ENCODE assay signal across 24 cellular contexts in genomic region chr10:115659616-115660015, GRCh38.
"Had no signal": no experiment of that assay in that cellular context is flagged by ENCODE, and none has a peak within 500 bp of the region (broad histone marks: within the 10 kb centered on the region; RNA-seq: fewer than 3 reads in every experiment).

No MANE protein-coding gene starts in this region.

- H3K4me2 ChIP-seq: neural progenitor cell had no signal

- H2AFZ ChIP-seq: neural progenitor cell had no signal

- H3K36me3 Mint-ChIP-seq: activated CD4-positive, alpha-beta memory T cell treated with anti-CD3 and anti-CD28 coated beads for 36 hours; activated CD8-positive, alpha-beta memory T cell treated with anti-CD3 and anti-CD28 coated beads, Interleukin-2, amount 10 ng/mL, durations not matched to agents 7 days and 5 days; activated naive CD8-positive, alpha-beta T cell treated with anti-CD3 and anti-CD28 coated beads for 36 hours; naive B cell; neural progenitor cell; stimulated activated naive B cell treated with anti-CD40 and anti-IgM and Interleukin-4, amounts not matched to agents 10 μg/mL and 1 μg/mL and 100 μg/mL, for 72 hours; WTC11 had no signal

- H3K4me3 ChIP-seq: cardiac muscle cell, esophagus squamous epithelium, neural progenitor cell, prostate gland, right atrium auricular region, spleen, upper lobe of right lung had no signal

- H3K36me3 ChIP-seq: cardiac muscle cell, esophagus squamous epithelium, neural progenitor cell, prostate gland, right atrium auricular region, spleen, upper lobe of right lung had no signal

- FAIRE-seq: kidney, TTC549 had no signal

- ATAC-seq: activated CD4-positive, alpha-beta T cell treated with anti-CD3 and anti-CD28 coated beads for 36 hours; activated CD8-positive, alpha-beta memory T cell treated with anti-CD3 and anti-CD28 coated beads, Interleukin-2, amount 10 ng/mL, durations not matched to agents 7 days and 5 days; effector memory CD8-positive, alpha-beta T cell; left lobe of liver; stimulated activated naive B cell treated with anti-CD40 and anti-IgM and Interleukin-4, amounts not matched to agents 10 μg/mL and 1 μg/mL and 100 μg/mL, for 72 hours; upper lobe of right lung; WTC11 had no signal

- H3K27ac ChIP-seq: cardiac muscle cell, esophagus squamous epithelium, neural progenitor cell, prostate gland, right atrium auricular region, spleen, upper lobe of right lung had no signal

- H3K27ac Mint-ChIP-seq: activated CD4-positive, alpha-beta memory T cell treated with anti-CD3 and anti-CD28 coated beads for 36 hours; activated CD4-positive, alpha-beta T cell treated with anti-CD3 and anti-CD28 coated beads for 36 hours; activated CD8-positive, alpha-beta memory T cell treated with anti-CD3 and anti-CD28 coated beads, Interleukin-2, amount 10 ng/mL, durations not matched to agents 7 days and 5 days; activated naive CD8-positive, alpha-beta T cell treated with anti-CD3 and anti-CD28 coated beads for 36 hours; effector memory CD8-positive, alpha-beta T cell; naive B cell; neural progenitor cell; stimulated activated naive B cell treated with anti-CD40 and anti-IgM and Interleukin-4, amounts not matched to agents 10 μg/mL and 1 μg/mL and 100 μg/mL, for 72 hours; WTC11 had no signal

- H3K4me1 ChIP-seq: esophagus squamous epithelium, neural progenitor cell, prostate gland, right atrium auricular region, spleen, upper lobe of right lung had no signal

- H3K4me3 Mint-ChIP-seq: activated CD4-positive, alpha-beta memory T cell treated with anti-CD3 and anti-CD28 coated beads for 36 hours; activated CD4-positive, alpha-beta T cell treated with anti-CD3 and anti-CD28 coated beads for 36 hours; activated CD8-positive, alpha-beta memory T cell treated with anti-CD3 and anti-CD28 coated beads, Interleukin-2, amount 10 ng/mL, durations not matched to agents 7 days and 5 days; activated naive CD8-positive, alpha-beta T cell treated with anti-CD3 and anti-CD28 coated beads for 36 hours; effector memory CD8-positive, alpha-beta T cell; naive B cell; neural progenitor cell; stimulated activated naive B cell treated with anti-CD40 and anti-IgM and Interleukin-4, amounts not matched to agents 10 μg/mL and 1 μg/mL and 100 μg/mL, for 72 hours; WTC11 had no signal

- H3K9me3 ChIP-seq: esophagus squamous epithelium, prostate gland, right atrium auricular region, spleen, upper lobe of right lung had no signal

- DNase-seq: activated CD4-positive, alpha-beta memory T cell treated with anti-CD3 and anti-CD28 coated beads for 36 hours; activated CD4-positive, alpha-beta T cell treated with anti-CD3 and anti-CD28 coated beads for 36 hours; activated CD8-positive, alpha-beta memory T cell treated with anti-CD3 and anti-CD28 coated beads, Interleukin-2, amount 10 ng/mL, durations not matched to agents 7 days and 5 days; activated naive CD4-positive, alpha-beta T cell; activated naive CD8-positive, alpha-beta T cell treated with anti-CD3 and anti-CD28 coated beads for 36 hours; anterior cingulate cortex; effector memory CD8-positive, alpha-beta T cell; esophagus squamous epithelium; foreskin melanocyte; glutamatergic neuron; kidney; midbrain; naive B cell; spleen; stimulated activated naive B cell treated with anti-CD40 and anti-IgM and Interleukin-4, amounts not matched to agents 10 μg/mL and 1 μg/mL and 100 μg/mL, for 72 hours; T-helper 2 cell; upper lobe of right lung had no signal

- H3K27me3 ChIP-seq: cardiac muscle cell, esophagus squamous epithelium, neural progenitor cell, right atrium auricular region, spleen, upper lobe of right lung had no signal

- H3K4me1 Mint-ChIP-seq: activated CD4-positive, alpha-beta T cell treated with anti-CD3 and anti-CD28 coated beads for 36 hours; activated CD8-positive, alpha-beta memory T cell treated with anti-CD3 and anti-CD28 coated beads, Interleukin-2, amount 10 ng/mL, durations not matched to agents 7 days and 5 days; activated naive CD8-positive, alpha-beta T cell treated with anti-CD3 and anti-CD28 coated beads for 36 hours; naive B cell; neural progenitor cell; stimulated activated naive B cell treated with anti-CD40 and anti-IgM and Interleukin-4, amounts not matched to agents 10 μg/mL and 1 μg/mL and 100 μg/mL, for 72 hours; WTC11 had no signal

- H3K27me3 Mint-ChIP-seq: activated CD4-positive, alpha-beta memory T cell treated with anti-CD3 and anti-CD28 coated beads for 36 hours; activated CD4-positive, alpha-beta T cell treated with anti-CD3 and anti-CD28 coated beads for 36 hours; activated CD8-positive, alpha-beta memory T cell treated with anti-CD3 and anti-CD28 coated beads, Interleukin-2, amount 10 ng/mL, durations not matched to agents 7 days and 5 days; activated naive CD8-positive, alpha-beta T cell treated with anti-CD3 and anti-CD28 coated beads for 36 hours; effector memory CD8-positive, alpha-beta T cell; naive B cell; stimulated activated naive B cell treated with anti-CD40 and anti-IgM and Interleukin-4, amounts not matched to agents 10 μg/mL and 1 μg/mL and 100 μg/mL, for 72 hours had no signal

- H3K9me3 Mint-ChIP-seq: activated naive CD8-positive, alpha-beta T cell treated with anti-CD3 and anti-CD28 coated beads for 36 hours; neural progenitor cell; WTC11 had no signal

- H3K9ac ChIP-seq: neural progenitor cell had no signal
